Comparison of ENCODE assay signal across 8 cellular contexts in genomic region chr1:109740615-109741373, GRCh38. TPM values are rescaled to one million over a fixed set of nuclear protein-coding genes. Genes with fewer than 3 reads are reported as not detected.
DNase-seq lines count a peak whose midpoint lies in the region; ATAC-seq and TF ChIP-seq lines count a peak whose summit lies in the region.

TSS of gene GSTM3 (minus strand) at chr1:109741038. CDS start at chr1:109740287, 751 bp downstream.

- DNase-seq in CD4-positive, alpha-beta T cell: no peak
- DNase-seq in Jurkat, Clone E6-1 (ENCODE audit: low read depth, low spot score): no peak
- DNase-seq in caudate nucleus (lab: John Stamatoyannopoulos, UW) (peak in 4 of 61 donors; percentile 36 to 61 (median 48)), lower leg skin (ENCODE audit: low spot score in 2 of 2) (no peak), suprapubic skin (ENCODE audit: low spot score in 2 of 2) (no peak), OCI-LY7 (ENCODE audit: low spot score) (no peak), GM03348 (ENCODE audit: low spot score) (no peak)

- peak within 1 kb of the TSS; percentile 14 for H3K27ac ChIP-seq in CD4-positive, alpha-beta T cell (ENCODE audit: low read depth, low read length)
- H3K27ac ChIP-seq in caudate nucleus (ENCODE audit: low read depth, low read length): peak within 1 kb of the TSS; percentile 76
- peak within 1 kb of the TSS; percentile 66 for H3K27ac ChIP-seq in suprapubic skin
- no peak within 1 kb of the TSS for H3K27ac ChIP-seq in OCI-LY7 (ENCODE audit: low read depth, low read length, poor library complexity, severe bottlenecking)

- CTCF ChIA-PET in CD4-positive, alpha-beta T cell (lab: Charles Lee): interaction anchor here (0.6 to 3.0 kb wide), 2 partner anchors 101 to 244 kb away, joined by 3 to 8 read pairs; partner anchors contain the start of gene AHCYL1
- CTCF ChIA-PET in OCI-LY7 (lab: Charles Lee; ENCODE audit: unreplicated experiment): no interaction called here

- H3K9me3 Mint-ChIP-seq in CD4-positive, alpha-beta T cell: no peaks in the 10 kb centered on the region

- intact Hi-C loops in CD4-positive, alpha-beta T cell (cut with DNase I, micrococcal nuclease): no loop called here
- intact Hi-C loops in lower leg skin (cut with DNase I; ENCODE audit: low total_unique reads): no loop called here
- intact Hi-C loops in OCI-LY7 (cut with micrococcal nuclease; ENCODE audit: unreplicated experiment): no loop called here

- peaks cover 27% of the 10 kb centered on the region for H3K36me3 Mint-ChIP-seq in CD4-positive, alpha-beta T cell (ENCODE audit: low read depth)

- H3K9me3 ChIP-seq in CD4-positive, alpha-beta T cell (ENCODE audit: control insufficient read depth, low read length): no peaks in the 10 kb centered on the region
- H3K9me3 ChIP-seq in suprapubic skin: no peaks in the 10 kb centered on the region
- no peaks in the 10 kb centered on the region for H3K9me3 ChIP-seq in OCI-LY7 (ENCODE audit: low read length)

- no peaks in the 10 kb centered on the region for H3K79me2 ChIP-seq in OCI-LY7 (ENCODE audit: insufficient read depth, low read depth, low read length)

- no peak for TF ChIP-seq EP300 in suprapubic skin (IDR thresholded peaks at IDR 0.05)

- H3K36me3 ChIP-seq in suprapubic skin (peaks cover 15% of the 10 kb centered on the region), OCI-LY7 (ENCODE audit: insufficient read depth, low read length) (no peaks in the 10 kb centered on the region)

- POLR2A ChIA-PET in CD4-positive, alpha-beta T cell (lab: Charles Lee): interaction anchor here (1.2 to 2.5 kb wide), 2 partner anchors 52 to 85 kb away, joined by 4 to 12 read pairs; partner anchors contain the start of genes GSTM1 and GSTM4
- POLR2A ChIA-PET in OCI-LY7 (lab: Charles Lee): no interaction called here

- ATAC-seq in CD4-positive, alpha-beta T cell (ENCODE audit: poor library complexity): peak; percentile 1
- ATAC-seq in GM21447 (IDR thresholded peaks at IDR 0.05; ENCODE audit: unreplicated experiment): no peak

- no peak within 1 kb of the TSS for H3K4me2 ChIP-seq in OCI-LY7 (ENCODE audit: low read length)

- BruUV-seq in OCI-LY7 (replicated peaks; lab: Mats Ljungman, UMichigan): no TSS peak

- H3K27ac Mint-ChIP-seq in CD4-positive, alpha-beta T cell: peak within 1 kb of the TSS; percentile 80

- TF ChIP-seq POLR2A in lower leg skin (IDR thresholded peaks at IDR 0.05) (no peak), suprapubic skin (IDR thresholded peaks at IDR 0.05) (no peak)

- peaks cover 4% of the 10 kb centered on the region for H3K27me3 ChIP-seq in CD4-positive, alpha-beta T cell (ENCODE audit: control insufficient read depth, insufficient read depth, low read length)
- no peaks in the 10 kb centered on the region for H3K27me3 ChIP-seq in suprapubic skin

- peak within 1 kb of the TSS; percentile 60 for H3K4me3 ChIP-seq in Jurkat, Clone E6-1 (ENCODE audit: low read length)
- peak within 1 kb of the TSS; percentile 68 for H3K4me3 ChIP-seq in lower leg skin (ENCODE audit: low read depth, poor library complexity, severe bottlenecking)
- H3K4me3 ChIP-seq in suprapubic skin: peak within 1 kb of the TSS; percentile 82
- no peak within 1 kb of the TSS for H3K4me3 ChIP-seq in OCI-LY7 (ENCODE audit: low read depth, low read length, poor library complexity, severe bottlenecking)

- no peak within 1 kb of the TSS for H2AFZ ChIP-seq in OCI-LY7 (ENCODE audit: low read length)

- 1 to 6% methylated on average over 9 to 10 of the region's 10 CpGs for WGBS in lower leg skin, 2 donors
- WGBS in suprapubic skin: 2% methylated on average over 9 of the region's 10 CpGs

- no peaks in the 10 kb centered on the region for H4K20me1 ChIP-seq in OCI-LY7 (ENCODE audit: insufficient read depth, low read length)

- H3K27me3 Mint-ChIP-seq in CD4-positive, alpha-beta T cell: no peaks in the 10 kb centered on the region

- H3K4me1 ChIP-seq in suprapubic skin (peaks cover 23% of the 10 kb centered on the region), OCI-LY7 (ENCODE audit: insufficient read depth, low read length, poor library complexity, severe bottlenecking) (no peaks in the 10 kb centered on the region)

- no peak for TF ChIP-seq CTCF in CD4-positive, alpha-beta T cell (IDR thresholded peaks at IDR 0.05)
- no peak for TF ChIP-seq CTCF in lower leg skin (IDR thresholded peaks at IDR 0.05)
- no peak for TF ChIP-seq CTCF in suprapubic skin (IDR thresholded peaks at IDR 0.05)
- TF ChIP-seq CTCF in OCI-LY7 (conservative IDR thresholded peaks at IDR 0.05; ENCODE audit: low read length): no peak

- no peaks in the 10 kb centered on the region for H3K9me2 ChIP-seq in OCI-LY7 (ENCODE audit: insufficient read depth, low read length)

- peaks cover 15% of the 10 kb centered on the region for H3K4me1 Mint-ChIP-seq in CD4-positive, alpha-beta T cell (ENCODE audit: low read depth)

- H3K4me3 Mint-ChIP-seq in CD4-positive, alpha-beta T cell: peak within 1 kb of the TSS; percentile 90

RNA-seq across cellular contexts. Expression of gene GSTM3, which starts in this region (rescaled TPM):
- total RNA-seq in CD4-positive, alpha-beta T cell: 10 to 100 TPM; 14.8 to 15.4 TPM
- polyA plus RNA-seq in Jurkat, Clone E6-1 (2012; ENCODE audit: insufficient read depth, insufficient read length): 140 TPM
- total RNA-seq in lower leg skin (100 to 1,000 TPM in 3 of 4 donors, 10 to 100 TPM in 1; 68.7 to 213 (median 137) TPM), suprapubic skin (100 to 1,000 TPM in 2 of 4 donors, 10 to 100 TPM in 2; 65.9 to 288 (median 114) TPM), OCI-LY7 (2022) (not detected in 2 replicates)
- total RNA-seq in OCI-LY7 (2014; rRNA removed; shearing (Covaris generic)): not detected in 2 replicates

Comparison
In these comparisons a context has a peak if more than half of its experiments do, and no peak if none do; other contexts are left out.
1. RNA of gene GSTM3 (total RNA-seq): 68.7 to 213 TPM in lower leg skin, 65.9 to 288 TPM in suprapubic skin and 14.8 to 15.4 TPM in CD4-positive, alpha-beta T cell; not detected in OCI-LY7; every median in the first group is over 10 times any median in the second.
2. RNA of gene GSTM3 (total RNA-seq): 68.7 to 213 TPM in lower leg skin and 65.9 to 288 TPM in suprapubic skin; 14.8 to 15.4 TPM in CD4-positive, alpha-beta T cell; every median in the first group is over 4 times any median in the second.